9 cellular contexts compared by ENCODE assay signal in the genomic region with DNA sequence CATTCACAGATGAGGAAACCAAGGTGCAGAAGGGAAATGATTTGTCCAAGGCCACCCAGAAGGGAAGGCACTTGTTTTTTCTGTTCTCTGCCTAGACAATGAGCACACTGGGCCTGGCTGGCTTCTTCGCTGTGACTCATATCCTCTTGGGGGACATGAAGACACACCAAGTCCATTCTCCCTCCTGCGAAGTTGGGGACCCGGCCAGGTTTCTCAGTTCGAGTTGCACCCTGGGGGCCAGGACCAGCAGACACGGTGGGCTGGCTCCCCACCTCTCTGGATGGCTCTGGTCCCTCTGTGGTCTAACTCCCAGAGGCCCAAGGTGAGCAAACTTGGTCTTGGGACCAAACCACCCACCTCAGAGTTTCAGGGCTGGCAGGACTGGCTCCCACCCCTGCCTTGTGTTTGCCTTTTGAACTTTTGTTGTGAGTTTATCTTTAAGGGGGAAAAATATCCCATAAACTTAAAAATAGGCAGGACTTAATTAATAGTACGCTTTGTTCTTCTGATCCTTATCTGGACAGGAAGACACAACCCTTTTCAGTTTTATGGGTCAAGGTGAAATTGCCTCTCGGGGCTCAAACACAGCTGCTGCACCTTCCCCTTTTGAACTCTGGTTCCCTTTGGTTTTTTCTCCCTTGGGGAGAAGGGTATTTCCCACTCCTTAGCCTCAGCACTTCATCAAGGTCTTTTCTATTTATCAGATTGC. TPM values are rescaled to one million over a fixed set of nuclear protein-coding genes. Genes with fewer than 3 reads are reported as not detected.
DNase-seq lines count a peak whose midpoint lies in the region; ATAC-seq and TF ChIP-seq lines count a peak whose summit lies in the region.
"Had no signal": no experiment of that assay in that cellular context is flagged by ENCODE, and none has a peak within 500 bp of the region (broad histone marks: within the 10 kb centered on the region; RNA-seq: fewer than 3 reads in every experiment).

No MANE protein-coding gene starts in this region.

- DNase-seq in GM06990 (ENCODE audit: extremely low read depth, insufficient read length) (peak; percentile 78), GM23248 (peak; percentile 52), SW480 (ENCODE audit: low spot score) (peak; percentile 37), iris pigment epithelial cell (ENCODE audit: low read depth) (peak; percentile 57), GOT3 (lab: John Stamatoyannopoulos, UW) (no peak), head of caudate nucleus (no peak), neuronal stem cell (ENCODE audit: low spot score) (no peak)

- H3K4me1 ChIP-seq in GM23248 (ENCODE audit: insufficient read depth) (no peaks in the 10 kb centered on the region), neuronal stem cell (ENCODE audit: control insufficient read depth in 2 of 2, insufficient read depth in 1 of 2, low read depth in 1 of 2, low read length in 2 of 2) (peaks cover 0 to 2% of the 10 kb centered on the region in 2 donors)

- no peaks in the 10 kb centered on the region for H3F3A ChIP-seq in GM23248 (ENCODE audit: insufficient read depth)

- H3K9me2 ChIP-seq in GM23248 (ENCODE audit: insufficient read depth) = no peaks in the 10 kb centered on the region

- no peak for TF ChIP-seq CTCF in GM06990 (IDR thresholded peaks at IDR 0.05; ENCODE audit: insufficient read depth, low read length, poor library complexity, severe bottlenecking)

- intact Hi-C loops in head of caudate nucleus (cut with DNase I) = no loop called here

- no peaks in the 10 kb centered on the region for H4K20me1 ChIP-seq in GM23248 (ENCODE audit: insufficient read depth)

- H3K4me2 ChIP-seq in GM23248 (ENCODE audit: unreplicated experiment) (no peak overlapping the region), neuronal stem cell (ENCODE audit: insufficient read depth, low read length, poor library complexity, severe bottlenecking) (no peak overlapping the region)

- H4K8ac ChIP-seq in neuronal stem cell (ENCODE audit: low read depth, low read length) = no peak overlapping the region

- H3K18ac ChIP-seq in neuronal stem cell (ENCODE audit: low read length) = no peak overlapping the region

- no peak overlapping the region for H2AFZ ChIP-seq in GM23248
- H2AFZ ChIP-seq in neuronal stem cell (ENCODE audit: low read length) = no peak overlapping the region

- no peak overlapping the region for H4K91ac ChIP-seq in neuronal stem cell (ENCODE audit: low read depth, low read length, poor library complexity)

- no peak overlapping the region for H3K14ac ChIP-seq in neuronal stem cell (ENCODE audit: low read length)

- ATAC-seq in GM19023 (IDR thresholded peaks at IDR 0.05; ENCODE audit: unreplicated experiment) = no peak

- no peak overlapping the region for H3K4ac ChIP-seq in neuronal stem cell (ENCODE audit: low read length)

- no peak overlapping the region for H2BK12ac ChIP-seq in neuronal stem cell (ENCODE audit: low read length)

- H2BK5ac ChIP-seq in neuronal stem cell (ENCODE audit: low read length) = no peak overlapping the region

- H3K27ac ChIP-seq in GM23248 = no peak overlapping the region
- no peak overlapping the region for H3K27ac ChIP-seq in neuronal stem cell (replicated peaks; ENCODE audit: low read length)

- H2BK15ac ChIP-seq in neuronal stem cell (ENCODE audit: low read length) = no peak overlapping the region

- H3K79me2 ChIP-seq in GM23248 (ENCODE audit: insufficient read depth) = no peaks in the 10 kb centered on the region

- no peak overlapping the region for H3K4me3 ChIP-seq in GM06990 (replicated peaks; ENCODE audit: low read depth, low read length)
- H3K4me3 ChIP-seq in GM23248 = no peak overlapping the region
- H3K4me3 ChIP-seq in neuronal stem cell (ENCODE audit: low read length in 2 of 2) = no peak overlapping the region

- H2AK5ac ChIP-seq in neuronal stem cell (ENCODE audit: low read depth, low read length) = no peak overlapping the region

- no peaks in the 10 kb centered on the region for H3K27me3 ChIP-seq in GM06990 (replicated peaks; ENCODE audit: control insufficient read depth, insufficient read depth, low read length)
- no peaks in the 10 kb centered on the region for H3K27me3 ChIP-seq in GM23248 (replicated peaks; ENCODE audit: insufficient read depth)
- H3K27me3 ChIP-seq in neuronal stem cell (ENCODE audit: control insufficient read depth in 3 of 3, insufficient read depth in 3 of 3, low read depth in 1 of 3, low read length in 3 of 3) = no peaks in the 10 kb centered on the region

- H3K23ac ChIP-seq in neuronal stem cell (ENCODE audit: low read depth, low read length, poor library complexity) = no peak overlapping the region

- H3K36me3 ChIP-seq in GM06990 (ENCODE audit: control insufficient read depth, insufficient read depth, low read length) (no peaks in the 10 kb centered on the region), GM23248 (ENCODE audit: low read depth) (no peaks in the 10 kb centered on the region), neuronal stem cell (replicated peaks in 1 of 2; ENCODE audit: control insufficient read depth in 2 of 2, insufficient read depth in 2 of 2, low read length in 2 of 2) (no peaks in the 10 kb centered on the region)

- H3K9ac ChIP-seq in GM23248 = no peak overlapping the region
- H3K9ac ChIP-seq in neuronal stem cell (ENCODE audit: low read depth, low read length, poor library complexity) = no peak overlapping the region

- H3K79me1 ChIP-seq in neuronal stem cell (ENCODE audit: low read depth, low read length) = no peaks in the 10 kb centered on the region

- 73 to 75% methylated on average over 7 of the region's 7 CpGs for WGBS in GM23248 (ENCODE audit: low coverage in 1 of 2, low lambda C conversion rate in 2 of 2, missing lambda C conversion rate in 2 of 2), 2 experiments
- WGBS in neuronal stem cell (ENCODE audit: extremely low coverage in 2 of 2, insufficient read length in 2 of 2, insufficient replicate concordance in 1 of 2), 2 donors = no CpG with 5 or more reads among the region's 7 CpGs

- in situ Hi-C loops in GM23248 (cut with MboI) = no loop called here

- H3K9me3 ChIP-seq in GM23248 (ENCODE audit: low read depth) = no peaks in the 10 kb centered on the region
- no peaks in the 10 kb centered on the region for H3K9me3 ChIP-seq in neuronal stem cell (replicated peaks in 1 of 2; ENCODE audit: control insufficient read depth in 2 of 2, insufficient read depth in 1 of 2, low read depth in 1 of 2, low read length in 2 of 2)

- no peak overlapping the region for H2BK120ac ChIP-seq in neuronal stem cell (ENCODE audit: low read depth, low read length)

RNA-seq across cellular contexts. Expression of a gene that starts 9.0 kb away (rescaled TPM):
- total RNA-seq in GM23248 (2014; rRNA removed; shearing (Covaris generic)) = 79.3 and 79.4 TPM in 2 replicates
- 114 and 119 TPM in 2 replicates for polyA plus RNA-seq in GM23248 (2016; fragmentation: Nextera tagmentation; extraction: Ambion mirVana)
- 57.0 TPM for polyA plus RNA-seq in neuronal stem cell (2013, experiment 1 of 2)
- 60.7 TPM for polyA plus RNA-seq in neuronal stem cell (2013, experiment 2 of 2)

RNA-seq across cellular contexts. Expression of a gene that starts 32.3 kb away (rescaled TPM):
- total RNA-seq in GM23248 (2014; rRNA removed; shearing (Covaris generic)) = 17.8 and 22.4 TPM in 2 replicates
- 7.6 TPM in 2 replicates for polyA plus RNA-seq in GM23248 (2016; fragmentation: Nextera tagmentation; extraction: Ambion mirVana)
- 41.3 TPM for polyA plus RNA-seq in neuronal stem cell (2013, experiment 1 of 2)
- polyA plus RNA-seq in neuronal stem cell (2013, experiment 2 of 2) = 43.0 TPM

RNA-seq across cellular contexts. Expression of a gene that starts 37.5 kb away (rescaled TPM):
- not detected in 2 replicates for total RNA-seq in GM23248 (2014; rRNA removed; shearing (Covaris generic))
- not detected in 2 replicates for polyA plus RNA-seq in GM23248 (2016; fragmentation: Nextera tagmentation; extraction: Ambion mirVana)
- polyA plus RNA-seq in neuronal stem cell (2013, experiment 1 of 2) = 1.2 TPM
- polyA plus RNA-seq in neuronal stem cell (2013, experiment 2 of 2) = 1.2 TPM
- total RNA-seq: renal cortical epithelial cell had no signal

RNA-seq across cellular contexts. Expression of a gene that starts 47.7 kb away (rescaled TPM):
- 14.5 and 20.6 TPM in 2 replicates for total RNA-seq in GM23248 (2014; rRNA removed; shearing (Covaris generic))
- polyA plus RNA-seq in GM23248 (2016; fragmentation: Nextera tagmentation; extraction: Ambion mirVana) = 10.1 and 10.5 TPM in 2 replicates
- polyA plus RNA-seq in neuronal stem cell (2013, experiment 1 of 2) = 2.0 TPM
- polyA plus RNA-seq in neuronal stem cell (2013, experiment 2 of 2) = 2.2 TPM

Comparison
In these comparisons a context has a peak if more than half of its experiments do, and no peak if none do; other contexts are left out.
1. DNase-seq: peak in GM06990 (single experiment), GM23248 (single experiment), SW480 (single experiment) and iris pigment epithelial cell (single experiment); none in GOT3 (single experiment), head of caudate nucleus (0 of 42) and neuronal stem cell (single experiment).